In genomic region chr5:82045526-82046267, GRCh38 we compare ENCODE assay signal across 17 cellular contexts.
DNase-seq lines count a peak whose midpoint lies in the region; ATAC-seq and TF ChIP-seq lines count a peak whose summit lies in the region.
"Had no signal": no experiment of that assay in that cellular context is flagged by ENCODE, and none has a peak within 500 bp of the region (broad histone marks: within the 10 kb centered on the region; RNA-seq: fewer than 3 reads in every experiment).

No MANE protein-coding gene starts in this region.

- no peaks in the 10 kb centered on the region for H3K27me3 ChIP-seq in AG04450 (ENCODE audit: control insufficient read depth, insufficient read depth, low read length)
- H3K27me3 ChIP-seq: BE2C, gastroesophageal sphincter had no signal

- ATAC-seq in GM21529 (IDR thresholded peaks at IDR 0.05; ENCODE audit: unreplicated experiment): no peak
- ATAC-seq: activated CD8-positive, alpha-beta T cell treated with anti-CD3 and anti-CD28 coated beads, Interleukin-2, amount 10 ng/mL, durations not matched to agents 7 days and 5 days; gastroesophageal sphincter had no signal

- POLR2A ChIA-PET in AG04450 (lab: Yijun Ruan, JAX): no interaction called here

- H3K9me3 ChIP-seq in AG04450 (ENCODE audit: control insufficient read depth, insufficient read depth, low read length): peaks cover 7% of the 10 kb centered on the region
- H3K9me3 ChIP-seq: BE2C, gastroesophageal sphincter had no signal

- no peak overlapping the region for H3K27ac ChIP-seq in AG04450 (ENCODE audit: low read depth, low read length)
- H3K27ac ChIP-seq: gastroesophageal sphincter had no signal

- DNase-seq in AG04450 (ENCODE audit: low read depth, low spot score) (peak; percentile 6), HT1080 (ENCODE audit: low read depth) (peak; percentile 40), choroid plexus epithelial cell (ENCODE audit: low read depth) (peak; percentile 53), myocyte (ENCODE audit: low read depth) (peak; percentile 52), mucosa of gallbladder (ENCODE audit: low spot score) (no peak), Kasumi-1 (lab: John Stamatoyannopoulos, UW) (no peak)
- DNase-seq in activated CD4-positive, CD25-positive, alpha-beta regulatory T cell (lab: John Stamatoyannopoulos, UW): no peak
- DNase-seq: activated CD8-positive, alpha-beta T cell treated with anti-CD3 and anti-CD28 coated beads, Interleukin-2, amount 10 ng/mL, durations not matched to agents 7 days and 5 days; activated gamma-delta T cell treated with Interleukin-2 at 50 U/mL for 16 hours; BE2C; DMS53; kidney; NCI-H510A treated with DMSO at 0.1 percent for 48 hours; RPMI8226; T1000 had no signal

- CTCF ChIA-PET in AG04450 (lab: Charles Lee): no interaction called here

- H3K4me3 ChIP-seq in AG04450 (ENCODE audit: low read depth, low read length): no peak overlapping the region
- H3K4me3 ChIP-seq in choroid plexus epithelial cell (ENCODE audit: low read depth, low read length): no peak overlapping the region
- H3K4me3 ChIP-seq: gastroesophageal sphincter had no signal

- TF ChIP-seq CTCF in AG04450 (IDR thresholded peaks at IDR 0.05; ENCODE audit: low read depth, low read length) (no peak), choroid plexus epithelial cell (conservative IDR thresholded peaks at IDR 0.05; ENCODE audit: low read depth, low read length) (no peak)

Comparison
In these comparisons a context has a peak if more than half of its experiments do, and no peak if none do; other contexts are left out.
1. DNase-seq: peak in AG04450 (single experiment), HT1080 (single experiment), choroid plexus epithelial cell (single experiment) and myocyte (single experiment); none in mucosa of gallbladder (single experiment), Kasumi-1 (0 of 2) and activated CD4-positive, CD25-positive, alpha-beta regulatory T cell (0 of 4).